ENCODE assay signal across 10 cellular contexts in genomic region chr1:212610575-212610967, GRCh38. TPM values are rescaled to one million over a fixed set of nuclear protein-coding genes. Genes with fewer than 3 reads are reported as not detected.
A peak's percentile ranks its signal among the peaks of the same experiment; 100 is the strongest.
DNase-seq lines count a peak whose midpoint lies in the region; ATAC-seq and TF ChIP-seq lines count a peak whose summit lies in the region.
"Had no signal": no experiment of that assay in that cellular context is flagged by ENCODE, and none has a peak within 500 bp of the region (broad histone marks: within the 10 kb centered on the region; RNA-seq: fewer than 3 reads in every experiment).

No MANE protein-coding gene starts in this region.

- peak overlapping the region; percentile 84 for H3K4me3 Mint-ChIP-seq in osteocyte (ENCODE audit: unreplicated experiment)

- peaks cover 25% of the 10 kb centered on the region for H3K27me3 Mint-ChIP-seq in osteocyte (ENCODE audit: unreplicated experiment)

- H3K36me3 ChIP-seq in NT2/D1 (ENCODE audit: insufficient read depth, insufficient read length, low read length) (peaks cover 27% of the 10 kb centered on the region), endocrine pancreas (ENCODE audit: control insufficient read depth, insufficient read depth, low read length) (peaks cover 3% of the 10 kb centered on the region)

- H3K27me3 ChIP-seq in NT2/D1 (ENCODE audit: insufficient read depth, insufficient read length) (peaks cover 28% of the 10 kb centered on the region), endocrine pancreas (ENCODE audit: control insufficient read depth, insufficient read depth, low read length) (peaks cover 5% of the 10 kb centered on the region)

- H3K9ac ChIP-seq in NT2/D1 (ENCODE audit: insufficient read length, low read depth) (no peak overlapping the region), endocrine pancreas (ENCODE audit: control insufficient read depth, insufficient read depth, low read length) (no peak overlapping the region)

- H3K27ac Mint-ChIP-seq in osteocyte (ENCODE audit: unreplicated experiment), result peak overlapping the region; percentile 47

- ATAC-seq in omental fat pad (ENCODE audit: low FRiP score), result no peak
- ATAC-seq: activated CD4-positive, CD25-positive, alpha-beta regulatory T cell treated with anti-CD3 and anti-CD28 coated beads, Interleukin-2, amount 50 U/mL, for 24 hours had no signal

- H3K4me1 Mint-ChIP-seq in osteocyte (ENCODE audit: unreplicated experiment), result peaks cover 43% of the 10 kb centered on the region

- H3K9me3 ChIP-seq in NT2/D1 (ENCODE audit: insufficient read depth, low read length), result no peaks in the 10 kb centered on the region
- no peaks in the 10 kb centered on the region for H3K9me3 ChIP-seq in endocrine pancreas (ENCODE audit: control insufficient read depth, low read length)

- H3K4me1 ChIP-seq in NT2/D1 (ENCODE audit: insufficient read depth, insufficient read length) (peaks cover 11% of the 10 kb centered on the region), endocrine pancreas (ENCODE audit: control insufficient read depth, insufficient read depth, low read length) (no peaks in the 10 kb centered on the region)

- TF ChIP-seq CTCF in osteocyte (IDR thresholded peaks at IDR 0.05) (no peak), omental fat pad (IDR thresholded peaks at IDR 0.05) (no peak)

- peak overlapping the region; percentile 84 for H3K4me3 ChIP-seq in NT2/D1 (ENCODE audit: insufficient read length, low read depth)
- H3K4me3 ChIP-seq in endocrine pancreas (ENCODE audit: control insufficient read depth, insufficient read depth, low read length), result peak overlapping the region; percentile 79

- H3K36me3 Mint-ChIP-seq in osteocyte (ENCODE audit: unreplicated experiment), result peaks cover 3% of the 10 kb centered on the region

- H3K9me3 Mint-ChIP-seq in osteocyte (ENCODE audit: unreplicated experiment), result no peaks in the 10 kb centered on the region

- peak; percentile 68 for DNase-seq in DMS53 (lab: John Stamatoyannopoulos, UW)
- no peak for DNase-seq in DMS53 treated with DMSO at 0.1 percent for 48 hours (lab: John Stamatoyannopoulos, UW; ENCODE audit: unreplicated experiment)
- no peak for DNase-seq in NT2/D1 (ENCODE audit: low read depth, low spot score)
- DNase-seq in osteocyte (ENCODE audit: extremely low spot score, unreplicated experiment), result no peak
- DNase-seq in HPDE6-E6E7 (ENCODE audit: extremely low spot score), result no peak
- no peak for DNase-seq in NCI-H2029 (lab: John Stamatoyannopoulos, UW)
- DNase-seq in omental fat pad (ENCODE audit: low spot score), result no peak
- DNase-seq: NCI-H748 treated with DMSO at 0.1 percent for 48 hours had no signal

RNA-seq across cellular contexts. Expression of gene ATF3, which starts 2.0 kb away (rescaled TPM):
- total RNA-seq in osteocyte (18.7 and 45.3 TPM in 2 replicates), omental fat pad (100 to 1,000 TPM in 1 of 4 donors, 10 to 100 TPM in 3; 41.5 to 229 (median 77.5) TPM)
